Comparison of ENCODE assay signal across 9 cellular contexts in genomic region chr7:22703107-22703855, GRCh38. TPM values are rescaled to one million over a fixed set of nuclear protein-coding genes. Genes with fewer than 3 reads are reported as not detected.
DNase-seq lines count a peak whose midpoint lies in the region; TF ChIP-seq lines count a peak whose summit lies in the region.
"Not testable (repeated sequence)": the region's sequence is repeated elsewhere in the genome, so short reads cannot be mapped to it uniquely, and the experiment has no call there.
"Had no signal": no experiment of that assay in that cellular context is flagged by ENCODE, and none has a peak within 500 bp of the region (broad histone marks: within the 10 kb centered on the region; RNA-seq: fewer than 3 reads in every experiment).

No MANE protein-coding gene starts in this region.

- CTCF ChIA-PET in activated CD4-positive, alpha-beta T cell treated with anti-CD3 and anti-CD28 coated beads, Interleukin-2, amount 10 ng/mL, durations not matched to agents 7 days and 5 days (lab: Charles Lee), result not testable (repeated sequence)

- peak overlapping the region; percentile 94 for H3K27ac ChIP-seq in HUES6 (ENCODE audit: low read depth, low read length)
- not testable (repeated sequence) for H3K27ac ChIP-seq in neural progenitor cell

- peaks cover 14% of the 10 kb centered on the region; the same call in 1 of the 2 replicates for H3K36me3 ChIP-seq in HUES6 (ENCODE audit: control insufficient read depth, insufficient read depth, low read length)
- H3K36me3 ChIP-seq in neural progenitor cell, result not testable (repeated sequence)

- H3K27me3 ChIP-seq in HUES6 (ENCODE audit: control insufficient read depth, insufficient read depth, low read length); neural progenitor cell: not testable (repeated sequence)

- H3K27ac Mint-ChIP-seq in activated CD4-positive, alpha-beta T cell treated with anti-CD3 and anti-CD28 coated beads, Interleukin-2, amount 10 ng/mL, durations not matched to agents 7 days and 5 days, result peak overlapping the region; percentile 15
- H3K27ac Mint-ChIP-seq in endothelial cell (ENCODE audit: unreplicated experiment) (peak overlapping the region; percentile 75), neural progenitor cell (peak overlapping the region; percentile 61)

- H3K79me2 ChIP-seq in neural progenitor cell (ENCODE audit: low read depth), result not testable (repeated sequence)

- DNase-seq in ELF-1 (ENCODE audit: low read depth, low spot score), result peak; percentile 79
- peak; percentile 55 for DNase-seq in NCI-H460 (ENCODE audit: extremely low read depth, low read depth)
- DNase-seq in activated CD4-positive, alpha-beta T cell treated with anti-CD3 and anti-CD28 coated beads, Interleukin-2, amount 10 ng/mL, durations not matched to agents 7 days and 5 days; neural progenitor cell (ENCODE audit: low spot score): not testable (repeated sequence)
- DNase-seq in endothelial cell (ENCODE audit: low spot score), result peak; percentile 18
- peak; percentile 77 for DNase-seq in iPS-NIHi7 (ENCODE audit: extremely low spot score)

- not testable (repeated sequence) for H3K4me3 Mint-ChIP-seq in activated CD4-positive, alpha-beta T cell treated with anti-CD3 and anti-CD28 coated beads, Interleukin-2, amount 10 ng/mL, durations not matched to agents 7 days and 5 days; endothelial cell (ENCODE audit: unreplicated experiment); neural progenitor cell

- H3K4me1 Mint-ChIP-seq in activated CD4-positive, alpha-beta T cell treated with anti-CD3 and anti-CD28 coated beads, Interleukin-2, amount 10 ng/mL, durations not matched to agents 7 days and 5 days, result peaks cover 26% of the 10 kb centered on the region
- peaks cover 35% of the 10 kb centered on the region for H3K4me1 Mint-ChIP-seq in endothelial cell (ENCODE audit: unreplicated experiment)
- peaks cover 14% of the 10 kb centered on the region for H3K4me1 Mint-ChIP-seq in neural progenitor cell

- not testable (repeated sequence) for H3K4me2 ChIP-seq in neural progenitor cell

- peak overlapping the region; percentile 97 for H3K9ac ChIP-seq in HUES6 (ENCODE audit: low read length)
- H3K9ac ChIP-seq in neural progenitor cell, result not testable (repeated sequence)

- H2AFZ ChIP-seq in neural progenitor cell (replicated peaks), result peak overlapping the region; percentile 57

- TF ChIP-seq CTCF in endothelial cell (IDR thresholded peaks at IDR 0.05; ENCODE audit: unreplicated experiment); neural progenitor cell (IDR thresholded peaks at IDR 0.05): not testable (repeated sequence)

- not testable (repeated sequence) for H3K27me3 Mint-ChIP-seq in activated CD4-positive, alpha-beta T cell treated with anti-CD3 and anti-CD28 coated beads, Interleukin-2, amount 10 ng/mL, durations not matched to agents 7 days and 5 days; endothelial cell (ENCODE audit: unreplicated experiment); neural progenitor cell (ENCODE audit: insufficient read depth, low read depth)

- not testable (repeated sequence) for H3F3A ChIP-seq in neural progenitor cell (ENCODE audit: low read depth)

- not testable (repeated sequence) for H3K9me3 ChIP-seq in HUES6 (ENCODE audit: control insufficient read depth, insufficient read depth, low read depth, low read length); neural progenitor cell (ENCODE audit: low read depth)

- not testable (repeated sequence) for H4K20me1 ChIP-seq in neural progenitor cell (ENCODE audit: low read depth)

- POLR2A ChIA-PET in activated CD4-positive, alpha-beta T cell treated with anti-CD3 and anti-CD28 coated beads, Interleukin-2, amount 10 ng/mL, durations not matched to agents 7 days and 5 days (lab: Charles Lee), result not testable (repeated sequence)

- not testable (repeated sequence) for H3K9me3 Mint-ChIP-seq in activated CD4-positive, alpha-beta T cell treated with anti-CD3 and anti-CD28 coated beads, Interleukin-2, amount 10 ng/mL, durations not matched to agents 7 days and 5 days; endothelial cell (ENCODE audit: unreplicated experiment); neural progenitor cell

- H3K4me3 ChIP-seq in HUES6 (ENCODE audit: low read depth, low read length), result peak overlapping the region; percentile 63
- H3K4me3 ChIP-seq in neural progenitor cell, result not testable (repeated sequence)

- H3K4me1 ChIP-seq in HUES6 (ENCODE audit: control insufficient read depth, insufficient read depth, low read length), result peaks cover 18% of the 10 kb centered on the region; the same call in 1 of the 2 replicates
- H3K4me1 ChIP-seq in neural progenitor cell, result not testable (repeated sequence)

- not testable (repeated sequence) for H3K36me3 Mint-ChIP-seq in activated CD4-positive, alpha-beta T cell treated with anti-CD3 and anti-CD28 coated beads, Interleukin-2, amount 10 ng/mL, durations not matched to agents 7 days and 5 days (ENCODE audit: low read depth); endothelial cell (ENCODE audit: low read depth, unreplicated experiment); neural progenitor cell

RNA-seq across cellular contexts. Expression of gene IL6, which starts 23.7 kb away (rescaled TPM):
- 207 and 227 TPM in 2 replicates for total RNA-seq in NCI-H460 (2014; rRNA removed; shearing (Covaris generic))
- 86.2 and 111 TPM in 2 replicates for polyA plus RNA-seq in NCI-H460 (2014; cell fraction: nucleus; rRNA removed)
- under 1 TPM; 0.67 to 0.92 TPM for total RNA-seq in activated CD4-positive, alpha-beta T cell treated with anti-CD3 and anti-CD28 coated beads, Interleukin-2, amount 10 ng/mL, durations not matched to agents 7 days and 5 days
- total RNA-seq in endothelial cell (ENCODE audit: unreplicated experiment), result not detected
- total RNA-seq in neural progenitor cell (ENCODE audit: low replicate concordance), result not detected in 2 replicates
- total RNA-seq: HepG2, SJCRH30 had no signal
- polyA plus RNA-seq: HepG2 had no signal

Comparison
In these comparisons a context has a peak if more than half of its experiments do, and no peak if none do; other contexts are left out.
1. H3K27ac Mint-ChIP-seq: peak in every context shown above with its lines; median percentile 75 in endothelial cell; 61 in neural progenitor cell; 15 in activated CD4-positive, alpha-beta T cell treated with anti-CD3 and anti-CD28 coated beads, Interleukin-2, amount 10 ng/mL, durations not matched to agents 7 days and 5 days.
2. RNA of gene IL6, which starts 23.7 kb away (total RNA-seq): 207 to 227 TPM in NCI-H460; 0.67 to 0.92 TPM in activated CD4-positive, alpha-beta T cell treated with anti-CD3 and anti-CD28 coated beads, Interleukin-2, amount 10 ng/mL, durations not matched to agents 7 days and 5 days, not detected in endothelial cell (single experiment) and not detected in neural progenitor cell; every median in the first group is over 100 times any median in the second.